In genomic region chr7:72960029-72960428, GRCh38 we compare ENCODE assay signal across 3 cellular contexts. TPM values are rescaled to one million over a fixed set of nuclear protein-coding genes. Genes with fewer than 3 reads are reported as not detected.
"Had no signal": no experiment of that assay in that cellular context is flagged by ENCODE, and none has a peak within 500 bp of the region (broad histone marks: within the 10 kb centered on the region; RNA-seq: fewer than 3 reads in every experiment).

No MANE protein-coding gene starts in this region.

RNA-seq across cellular contexts. Expression of gene TRIM74, which starts 9.2 kb away (rescaled TPM):
- total RNA-seq: M059J, RPMI7951, SJSA1 had no signal
